27 cellular contexts compared by ENCODE assay signal in genomic region chr18:59784694-59785093, GRCh38.
"Had no signal": no experiment of that assay in that cellular context is flagged by ENCODE, and none has a peak within 500 bp of the region (broad histone marks: within the 10 kb centered on the region; RNA-seq: fewer than 3 reads in every experiment).

No MANE protein-coding gene starts in this region.

- H3K36me3 Mint-ChIP-seq: mesothelial cell of epicardium, naive B cell had no signal

- H3K27me3 ChIP-seq: colonic mucosa, esophagus squamous epithelium, gastrocnemius medialis, heart right ventricle, left lung had no signal

- H3K4me3 Mint-ChIP-seq: dendritic cell treated with granulocyte-macrophage colony-stimulating factor and Interleukin-4, amounts not matched to agents 40 ng/mL and 50 ng/mL, for 4 days; effector memory CD8-positive, alpha-beta T cell; endodermal cell; mesothelial cell of epicardium; naive B cell had no signal

- H3K27ac ChIP-seq: colonic mucosa, epithelial cell of prostate, esophagus squamous epithelium, gastrocnemius medialis, heart right ventricle, left lung, lower lobe of right lung had no signal

- H3K9me3 Mint-ChIP-seq: dendritic cell treated with granulocyte-macrophage colony-stimulating factor and Interleukin-4, amounts not matched to agents 40 ng/mL and 50 ng/mL, for 4 days; effector memory CD8-positive, alpha-beta T cell; mesothelial cell of epicardium; naive B cell had no signal

- H3K36me3 ChIP-seq: colonic mucosa, esophagus squamous epithelium, gastrocnemius medialis, heart right ventricle, left lung, lower lobe of right lung had no signal

- H3K4me3 ChIP-seq: colonic mucosa, esophagus squamous epithelium, gastrocnemius medialis, heart right ventricle, left lung, lower lobe of right lung, mucosa of descending colon had no signal

- DNase-seq: colonic mucosa; cortex of kidney; effector CD8-positive, alpha-beta T cell; effector memory CD8-positive, alpha-beta T cell; endodermal cell; erythroblast; esophagus squamous epithelium; foreskin fibroblast; foreskin melanocyte; gastrocnemius medialis; glutamatergic neuron; head of caudate nucleus; heart right ventricle; hippocampal formation; left cardiac atrium; left lung; left ventricle myocardium superior; lower lobe of right lung; mesenchymal stem cell; mucosa of descending colon; naive B cell had no signal

- ATAC-seq: effector memory CD8-positive, alpha-beta T cell; esophagus mucosa; gastrocnemius medialis; heart right ventricle; left cardiac atrium; left lung; left ventricle myocardium superior; lower lobe of right lung; mucosa of descending colon had no signal

- H3K4me1 ChIP-seq: colonic mucosa, gastrocnemius medialis, heart right ventricle, left lung, lower lobe of right lung had no signal

- H3K9me3 ChIP-seq: colonic mucosa, esophagus squamous epithelium, gastrocnemius medialis, heart right ventricle, left lung, lower lobe of right lung, mucosa of descending colon had no signal

- FAIRE-seq: endometrium, islet of Langerhans had no signal

- H3K27ac Mint-ChIP-seq: dendritic cell treated with granulocyte-macrophage colony-stimulating factor and Interleukin-4, amounts not matched to agents 40 ng/mL and 50 ng/mL, for 4 days; effector memory CD8-positive, alpha-beta T cell; endodermal cell; mesothelial cell of epicardium; naive B cell had no signal
